ENCODE assay signal across 1 cellular context in the genomic region with DNA sequence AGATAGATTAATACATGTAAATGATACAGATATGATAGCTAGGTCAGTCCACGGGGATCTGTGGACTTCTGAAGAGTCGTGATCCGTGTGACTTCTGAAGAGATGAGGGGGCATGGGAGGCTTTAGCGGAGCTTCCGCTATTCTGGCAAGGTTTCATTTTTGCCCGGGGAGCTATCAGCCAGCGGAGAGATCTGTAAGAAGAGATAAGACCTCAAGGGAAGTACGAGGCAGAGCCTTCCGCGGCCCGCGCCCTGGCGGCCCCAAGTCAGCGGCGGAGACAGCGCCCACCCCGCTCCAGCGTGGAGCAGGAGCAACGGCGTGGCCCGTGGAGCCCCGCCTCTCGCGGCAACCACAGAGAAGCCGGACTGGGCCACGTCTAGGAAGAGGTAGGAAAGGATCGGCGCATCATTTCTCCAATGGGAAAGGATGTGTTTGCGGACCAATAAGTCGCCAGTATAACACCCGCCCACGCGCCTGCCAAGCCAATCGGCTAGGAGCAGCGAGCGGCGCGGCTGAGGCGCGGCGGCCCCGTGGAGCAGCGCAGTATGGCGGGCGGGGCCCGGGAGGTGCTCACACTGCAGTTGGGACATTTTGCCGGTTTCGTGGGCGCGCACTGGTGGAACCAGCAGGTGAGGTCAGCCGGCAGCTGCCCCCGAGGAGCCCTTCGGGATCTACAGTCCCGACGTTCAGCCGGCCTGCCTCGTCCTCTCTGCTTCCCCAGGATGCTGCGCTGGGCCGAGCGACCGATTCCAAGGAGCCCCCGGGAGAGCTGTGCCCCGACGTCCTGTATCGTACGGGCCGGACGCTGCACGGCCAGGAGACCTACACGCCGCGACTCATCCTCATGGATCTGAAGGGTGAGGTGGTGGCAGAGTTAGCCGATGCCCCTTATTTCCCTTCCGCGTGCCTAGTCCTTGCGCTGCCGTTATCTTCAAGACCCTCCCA.
TF ChIP-seq lines count a peak whose summit lies in the region.
"Not testable (repeated sequence)": the region's sequence is repeated elsewhere in the genome, so short reads cannot be mapped to it uniquely, and the experiment has no call there.

No MANE protein-coding gene starts in this region.

TF ChIP-seq in HepG2, 621 proteins besides CTCF, POLR2A, EP300 and RAD21 (continued from another document and continues in another):
- TF ChIP-seq GMEB1 (CRISPR knock-in tag; IDR thresholded peaks at IDR 0.05; ENCODE audit: borderline replicate concordance) (peak; percentile 72; the same call in 1 of the 2 replicates), ZNF761 (CRISPR knock-in tag; conservative IDR thresholded peaks at IDR 0.05) (0 out of 2 replicates have a peak, but pooled peaks have one; percentile 57), ZNF501 (CRISPR knock-in tag; IDR thresholded peaks at IDR 0.05) (peak; percentile 33; the same call in 1 of the 2 replicates), MYC (CRISPR knock-in tag; IDR thresholded peaks at IDR 0.05; ENCODE audit: borderline replicate concordance) (peak; percentile 93), HOMEZ (CRISPR knock-in tag; IDR thresholded peaks at IDR 0.05; ENCODE audit: low read depth) (0 out of 2 replicates have a peak, but pooled peaks have one; percentile 37), IKZF5 (CRISPR knock-in tag; IDR thresholded peaks at IDR 0.05) (peak; percentile 55; the same call in 1 of the 2 replicates), PHF8 (CRISPR knock-in tag; IDR thresholded peaks at IDR 0.05) (peak; percentile 74), ZGPAT (CRISPR knock-in tag; IDR thresholded peaks at IDR 0.05) (peak; percentile 36; the same call in 1 of the 2 replicates), ZNF605 (CRISPR knock-in tag; IDR thresholded peaks at IDR 0.05) (peak; percentile 63; the same call in 1 of the 2 replicates), MNT (IDR thresholded peaks at IDR 0.05) (peak; percentile 35; the same call in 1 of the 2 replicates), SALL1 (CRISPR knock-in tag; IDR thresholded peaks at IDR 0.05) (peak; percentile 86)
- TF ChIP-seq, protein P1, sequence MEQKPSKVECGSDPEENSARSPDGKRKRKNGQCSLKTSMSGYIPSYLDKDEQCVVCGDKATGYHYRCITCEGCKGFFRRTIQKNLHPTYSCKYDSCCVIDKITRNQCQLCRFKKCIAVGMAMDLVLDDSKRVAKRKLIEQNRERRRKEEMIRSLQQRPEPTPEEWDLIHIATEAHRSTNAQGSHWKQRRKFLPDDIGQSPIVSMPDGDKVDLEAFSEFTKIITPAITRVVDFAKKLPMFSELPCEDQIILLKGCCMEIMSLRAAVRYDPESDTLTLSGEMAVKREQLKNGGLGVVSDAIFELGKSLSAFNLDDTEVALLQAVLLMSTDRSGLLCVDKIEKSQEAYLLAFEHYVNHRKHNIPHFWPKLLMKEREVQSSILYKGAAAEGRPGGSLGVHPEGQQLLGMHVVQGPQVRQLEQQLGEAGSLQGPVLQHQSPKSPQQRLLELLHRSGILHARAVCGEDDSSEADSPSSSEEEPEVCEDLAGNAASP (CRISPR knock-in tag; IDR thresholded peaks at IDR 0.05; ENCODE audit: borderline replicate concordance): 0 out of 2 replicates have a peak, but pooled peaks have one; percentile 19
- TF ChIP-seq, protein P2, sequence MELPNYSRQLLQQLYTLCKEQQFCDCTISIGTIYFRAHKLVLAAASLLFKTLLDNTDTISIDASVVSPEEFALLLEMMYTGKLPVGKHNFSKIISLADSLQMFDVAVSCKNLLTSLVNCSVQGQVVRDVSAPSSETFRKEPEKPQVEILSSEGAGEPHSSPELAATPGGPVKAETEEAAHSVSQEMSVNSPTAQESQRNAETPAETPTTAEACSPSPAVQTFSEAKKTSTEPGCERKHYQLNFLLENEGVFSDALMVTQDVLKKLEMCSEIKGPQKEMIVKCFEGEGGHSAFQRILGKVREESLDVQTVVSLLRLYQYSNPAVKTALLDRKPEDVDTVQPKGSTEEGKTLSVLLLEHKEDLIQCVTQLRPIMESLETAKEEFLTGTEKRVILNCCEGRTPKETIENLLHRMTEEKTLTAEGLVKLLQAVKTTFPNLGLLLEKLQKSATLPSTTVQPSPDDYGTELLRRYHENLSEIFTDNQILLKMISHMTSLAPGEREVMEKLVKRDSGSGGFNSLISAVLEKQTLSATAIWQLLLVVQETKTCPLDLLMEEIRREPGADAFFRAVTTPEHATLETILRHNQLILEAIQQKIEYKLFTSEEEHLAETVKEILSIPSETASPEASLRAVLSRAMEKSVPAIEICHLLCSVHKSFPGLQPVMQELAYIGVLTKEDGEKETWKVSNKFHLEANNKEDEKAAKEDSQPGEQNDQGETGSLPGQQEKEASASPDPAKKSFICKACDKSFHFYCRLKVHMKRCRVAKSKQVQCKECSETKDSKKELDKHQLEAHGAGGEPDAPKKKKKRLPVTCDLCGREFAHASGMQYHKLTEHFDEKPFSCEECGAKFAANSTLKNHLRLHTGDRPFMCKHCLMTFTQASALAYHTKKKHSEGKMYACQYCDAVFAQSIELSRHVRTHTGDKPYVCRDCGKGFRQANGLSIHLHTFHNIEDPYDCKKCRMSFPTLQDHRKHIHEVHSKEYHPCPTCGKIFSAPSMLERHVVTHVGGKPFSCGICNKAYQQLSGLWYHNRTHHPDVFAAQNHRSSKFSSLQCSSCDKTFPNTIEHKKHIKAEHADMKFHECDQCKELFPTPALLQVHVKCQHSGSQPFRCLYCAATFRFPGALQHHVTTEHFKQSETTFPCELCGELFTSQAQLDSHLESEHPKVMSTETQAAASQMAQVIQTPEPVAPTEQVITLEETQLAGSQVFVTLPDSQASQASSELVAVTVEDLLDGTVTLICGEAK (IDR thresholded peaks at IDR 0.05): not testable (repeated sequence)
- TF ChIP-seq, protein P2 (CRISPR knock-in tag; IDR thresholded peaks at IDR 0.05): 0 out of 2 replicates have a peak, but pooled peaks have one; percentile 30
